Comparison of ENCODE assay signal across 2 cellular contexts in the genomic region with DNA sequence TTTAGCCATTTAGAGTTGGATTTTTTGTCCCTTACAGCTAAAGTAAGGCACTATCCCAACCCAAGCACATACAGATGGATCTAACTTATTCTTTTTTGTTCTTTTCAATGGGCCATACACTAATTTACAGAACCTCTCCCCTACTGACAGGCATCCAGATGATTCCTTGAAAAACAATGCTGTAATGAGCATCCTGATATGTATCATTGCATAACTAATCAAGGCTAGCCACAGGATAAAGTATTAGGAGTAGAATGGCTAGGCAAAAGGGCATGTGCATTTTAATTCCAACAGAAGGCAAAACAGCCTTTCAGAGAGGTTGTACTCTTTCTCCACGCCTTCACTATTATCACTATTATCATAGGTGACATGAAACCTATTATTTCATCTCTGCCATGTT.
TF ChIP-seq lines count a peak whose summit lies in the region.

No MANE protein-coding gene starts in this region.

TF ChIP-seq in HEK293T, 16 proteins besides CTCF, POLR2A, EP300 and RAD21 (continued from another document):
- TF ChIP-seq L3MBTL2 (conservative IDR thresholded peaks at IDR 0.05) (no peak), ZNF384 (IDR thresholded peaks at IDR 0.05) (no peak), BHLHE40 (IDR thresholded peaks at IDR 0.05; ENCODE audit: borderline replicate concordance) (no peak), LEF1 (IDR thresholded peaks at IDR 0.05; ENCODE audit: borderline replicate concordance) (no peak), HDGF (IDR thresholded peaks at IDR 0.05; ENCODE audit: borderline replicate concordance) (no peak), ARNT (IDR thresholded peaks at IDR 0.05) (no peak), ELF4 (IDR thresholded peaks at IDR 0.05) (no peak), TARDBP (IDR thresholded peaks at IDR 0.05) (no peak), FOXK2 (IDR thresholded peaks at IDR 0.05) (no peak), FOXA1 (IDR thresholded peaks at IDR 0.05) (no peak), SP1 (IDR thresholded peaks at IDR 0.05) (no peak)
TF ChIP-seq in HEK293T: peak in this region for 0.

TF ChIP-seq in SK-N-SH, 30 proteins besides CTCF, POLR2A, EP300 and RAD21 (continued from another document):
- TF ChIP-seq RXRA (IDR thresholded peaks at IDR 0.05; ENCODE audit: borderline replicate concordance, low read depth): no peak
- TF ChIP-seq EZH2phosphoT487 (IDR thresholded peaks at IDR 0.05; ENCODE audit: borderline replicate concordance, low read depth): no peak
- no peak for TF ChIP-seq YY1 (IDR thresholded peaks at IDR 0.05; ENCODE audit: low read depth)
- TF ChIP-seq, protein P1, sequence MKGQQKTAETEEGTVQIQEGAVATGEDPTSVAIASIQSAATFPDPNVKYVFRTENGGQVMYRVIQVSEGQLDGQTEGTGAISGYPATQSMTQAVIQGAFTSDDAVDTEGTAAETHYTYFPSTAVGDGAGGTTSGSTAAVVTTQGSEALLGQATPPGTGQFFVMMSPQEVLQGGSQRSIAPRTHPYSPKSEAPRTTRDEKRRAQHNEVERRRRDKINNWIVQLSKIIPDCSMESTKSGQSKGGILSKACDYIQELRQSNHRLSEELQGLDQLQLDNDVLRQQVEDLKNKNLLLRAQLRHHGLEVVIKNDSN (IDR thresholded peaks at IDR 0.05; ENCODE audit: borderline replicate concordance, low read depth): no peak
- TF ChIP-seq, protein P2, sequence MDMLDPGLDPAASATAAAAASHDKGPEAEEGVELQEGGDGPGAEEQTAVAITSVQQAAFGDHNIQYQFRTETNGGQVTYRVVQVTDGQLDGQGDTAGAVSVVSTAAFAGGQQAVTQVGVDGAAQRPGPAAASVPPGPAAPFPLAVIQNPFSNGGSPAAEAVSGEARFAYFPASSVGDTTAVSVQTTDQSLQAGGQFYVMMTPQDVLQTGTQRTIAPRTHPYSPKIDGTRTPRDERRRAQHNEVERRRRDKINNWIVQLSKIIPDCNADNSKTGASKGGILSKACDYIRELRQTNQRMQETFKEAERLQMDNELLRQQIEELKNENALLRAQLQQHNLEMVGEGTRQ (IDR thresholded peaks at IDR 0.05; ENCODE audit: borderline replicate concordance, low read depth, low read length): no peak
- no peak for TF ChIP-seq TEAD4 (IDR thresholded peaks at IDR 0.05; ENCODE audit: borderline replicate concordance, insufficient read depth)
- TF ChIP-seq FOXM1 (IDR thresholded peaks at IDR 0.05; ENCODE audit: low read depth): no peak
- no peak for TF ChIP-seq RFX5 (IDR thresholded peaks at IDR 0.05; ENCODE audit: low read length)
- TF ChIP-seq, protein P3, sequence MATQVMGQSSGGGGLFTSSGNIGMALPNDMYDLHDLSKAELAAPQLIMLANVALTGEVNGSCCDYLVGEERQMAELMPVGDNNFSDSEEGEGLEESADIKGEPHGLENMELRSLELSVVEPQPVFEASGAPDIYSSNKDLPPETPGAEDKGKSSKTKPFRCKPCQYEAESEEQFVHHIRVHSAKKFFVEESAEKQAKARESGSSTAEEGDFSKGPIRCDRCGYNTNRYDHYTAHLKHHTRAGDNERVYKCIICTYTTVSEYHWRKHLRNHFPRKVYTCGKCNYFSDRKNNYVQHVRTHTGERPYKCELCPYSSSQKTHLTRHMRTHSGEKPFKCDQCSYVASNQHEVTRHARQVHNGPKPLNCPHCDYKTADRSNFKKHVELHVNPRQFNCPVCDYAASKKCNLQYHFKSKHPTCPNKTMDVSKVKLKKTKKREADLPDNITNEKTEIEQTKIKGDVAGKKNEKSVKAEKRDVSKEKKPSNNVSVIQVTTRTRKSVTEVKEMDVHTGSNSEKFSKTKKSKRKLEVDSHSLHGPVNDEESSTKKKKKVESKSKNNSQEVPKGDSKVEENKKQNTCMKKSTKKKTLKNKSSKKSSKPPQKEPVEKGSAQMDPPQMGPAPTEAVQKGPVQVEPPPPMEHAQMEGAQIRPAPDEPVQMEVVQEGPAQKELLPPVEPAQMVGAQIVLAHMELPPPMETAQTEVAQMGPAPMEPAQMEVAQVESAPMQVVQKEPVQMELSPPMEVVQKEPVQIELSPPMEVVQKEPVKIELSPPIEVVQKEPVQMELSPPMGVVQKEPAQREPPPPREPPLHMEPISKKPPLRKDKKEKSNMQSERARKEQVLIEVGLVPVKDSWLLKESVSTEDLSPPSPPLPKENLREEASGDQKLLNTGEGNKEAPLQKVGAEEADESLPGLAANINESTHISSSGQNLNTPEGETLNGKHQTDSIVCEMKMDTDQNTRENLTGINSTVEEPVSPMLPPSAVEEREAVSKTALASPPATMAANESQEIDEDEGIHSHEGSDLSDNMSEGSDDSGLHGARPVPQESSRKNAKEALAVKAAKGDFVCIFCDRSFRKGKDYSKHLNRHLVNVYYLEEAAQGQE (IDR thresholded peaks at IDR 0.05; ENCODE audit: low read depth, low read length): no peak
- no peak for TF ChIP-seq NRF1 (IDR thresholded peaks at IDR 0.05; ENCODE audit: low read depth, low read length)
